Comparison of ENCODE assay signal across 22 cellular contexts in the genomic region with DNA sequence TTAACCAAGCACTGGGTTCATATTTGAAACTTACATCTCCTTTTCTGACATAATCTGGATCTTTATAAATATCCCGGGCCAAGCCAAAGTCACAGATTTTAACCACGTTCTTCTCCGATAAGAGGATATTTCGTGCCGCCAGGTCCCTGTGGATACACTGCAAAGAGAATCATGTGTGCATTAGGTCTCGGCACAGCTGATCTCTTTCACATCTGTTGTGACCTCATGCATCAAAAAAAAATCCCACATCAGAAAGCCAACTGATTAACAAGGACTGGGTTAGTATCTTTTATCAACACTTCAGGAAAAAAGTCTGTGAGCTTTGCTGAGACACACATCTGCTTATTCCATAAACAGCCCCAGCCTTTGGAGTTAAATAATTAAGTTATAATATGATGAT. TPM values are rescaled to one million over a fixed set of nuclear protein-coding genes. Genes with fewer than 3 reads are reported as not detected.
"Had no signal": no experiment of that assay in that cellular context is flagged by ENCODE, and none has a peak within 500 bp of the region (broad histone marks: within the 10 kb centered on the region; RNA-seq: fewer than 3 reads in every experiment).

No MANE protein-coding gene starts in this region.

- H3K9me3 ChIP-seq: adrenal gland, Peyer's patch had no signal

- H3K27me3 Mint-ChIP-seq: activated naive CD8-positive, alpha-beta T cell treated with anti-CD3 and anti-CD28 coated beads, Interleukin-2, amount 10 ng/mL, durations not matched to agents 7 days and 5 days had no signal

- H3K9ac ChIP-seq: KMS-11 had no signal

- DNase-seq: activated CD4-positive, alpha-beta T cell treated with anti-CD3 and anti-CD28 coated beads for 48 hours; activated CD4-positive, alpha-beta T cell treated with anti-CD3 and anti-CD28 coated beads, Interleukin-2, amount 50 U/mL, for 4 hours; activated CD8-positive, alpha-beta memory T cell treated with anti-CD3 and anti-CD28 coated beads, Interleukin-2, amount 50 U/mL, for 48 hours; activated CD8-positive, alpha-beta T cell treated with anti-CD3 and anti-CD28 coated beads, Interleukin-2, amount 10 ng/mL, durations not matched to agents 7 days and 5 days; activated naive CD4-positive, alpha-beta T cell treated with anti-CD3 and anti-CD28 coated beads, Interleukin-2, amount 50 U/mL, for 16 hours; activated naive CD8-positive, alpha-beta T cell treated with anti-CD3 and anti-CD28 coated beads, Interleukin-2, amount 10 ng/mL, durations not matched to agents 7 days and 5 days; activated T-cell treated with anti-CD3 and anti-CD28 coated beads, Interleukin-2, amount 50 U/mL, for 1 hour; adrenal gland; anterior cingulate cortex; NCI-H1105; NCI-H1436; NCI-H1694 treated with DMSO at 0.1 percent for 48 hours; NCI-H2029 treated with DMSO at 0.1 percent for 48 hours; NCI-H345; NCI-H510A; NCI-H69; Peyer's patch; SHP77 treated with DMSO at 0.1 percent for 48 hours had no signal

- H3K4me1 Mint-ChIP-seq: activated naive CD8-positive, alpha-beta T cell treated with anti-CD3 and anti-CD28 coated beads, Interleukin-2, amount 10 ng/mL, durations not matched to agents 7 days and 5 days had no signal

- H3K4me3 Mint-ChIP-seq: activated CD8-positive, alpha-beta T cell treated with anti-CD3 and anti-CD28 coated beads, Interleukin-2, amount 10 ng/mL, durations not matched to agents 7 days and 5 days; activated naive CD8-positive, alpha-beta T cell treated with anti-CD3 and anti-CD28 coated beads, Interleukin-2, amount 10 ng/mL, durations not matched to agents 7 days and 5 days; T-helper 1 cell treated with Interleukin-12 subunit alpha and Interleukin-12 subunit beta and Interleukin-4 antibody, amounts not matched to agents 30 μg/mL and 1 μg/mL, for 36 hours had no signal

- H3K4me1 ChIP-seq: Peyer's patch had no signal

- H3K27ac ChIP-seq: adrenal gland, KMS-11, Peyer's patch, RWPE1 had no signal

- H3K4me3 ChIP-seq: adrenal gland, Peyer's patch had no signal

- ATAC-seq: activated CD4-positive, CD25-positive, alpha-beta regulatory T cell treated with anti-CD3 and anti-CD28 coated beads, Interleukin-2, amount 50 U/mL, for 24 hours; activated CD8-positive, alpha-beta T cell treated with anti-CD3 and anti-CD28 coated beads, Interleukin-2, amount 10 ng/mL, durations not matched to agents 7 days and 5 days had no signal

- H3K27ac Mint-ChIP-seq: activated CD8-positive, alpha-beta T cell treated with anti-CD3 and anti-CD28 coated beads, Interleukin-2, amount 10 ng/mL, durations not matched to agents 7 days and 5 days; activated naive CD8-positive, alpha-beta T cell treated with anti-CD3 and anti-CD28 coated beads, Interleukin-2, amount 10 ng/mL, durations not matched to agents 7 days and 5 days; T-helper 1 cell treated with Interleukin-12 subunit alpha and Interleukin-12 subunit beta and Interleukin-4 antibody, amounts not matched to agents 30 μg/mL and 1 μg/mL, for 36 hours had no signal

- H3K36me3 Mint-ChIP-seq: activated naive CD8-positive, alpha-beta T cell treated with anti-CD3 and anti-CD28 coated beads, Interleukin-2, amount 10 ng/mL, durations not matched to agents 7 days and 5 days had no signal

- H3K9me3 Mint-ChIP-seq: activated naive CD8-positive, alpha-beta T cell treated with anti-CD3 and anti-CD28 coated beads, Interleukin-2, amount 10 ng/mL, durations not matched to agents 7 days and 5 days; T-helper 1 cell treated with Interleukin-12 subunit alpha and Interleukin-12 subunit beta and Interleukin-4 antibody, amounts not matched to agents 30 μg/mL and 1 μg/mL, for 36 hours had no signal

- H3K4me2 ChIP-seq: KMS-11 had no signal

- H3K36me3 ChIP-seq: adrenal gland, Peyer's patch had no signal

- H3K27me3 ChIP-seq: adrenal gland, Peyer's patch had no signal

RNA-seq across cellular contexts. Expression of a gene that starts 35.5 kb away (rescaled TPM):
- total RNA-seq: activated CD8-positive, alpha-beta T cell treated with anti-CD3 and anti-CD28 coated beads, Interleukin-2, amount 10 ng/mL, durations not matched to agents 7 days and 5 days; activated naive CD8-positive, alpha-beta T cell treated with anti-CD3 and anti-CD28 coated beads, Interleukin-2, amount 10 ng/mL, durations not matched to agents 7 days and 5 days had no signal
